In the genomic region with DNA sequence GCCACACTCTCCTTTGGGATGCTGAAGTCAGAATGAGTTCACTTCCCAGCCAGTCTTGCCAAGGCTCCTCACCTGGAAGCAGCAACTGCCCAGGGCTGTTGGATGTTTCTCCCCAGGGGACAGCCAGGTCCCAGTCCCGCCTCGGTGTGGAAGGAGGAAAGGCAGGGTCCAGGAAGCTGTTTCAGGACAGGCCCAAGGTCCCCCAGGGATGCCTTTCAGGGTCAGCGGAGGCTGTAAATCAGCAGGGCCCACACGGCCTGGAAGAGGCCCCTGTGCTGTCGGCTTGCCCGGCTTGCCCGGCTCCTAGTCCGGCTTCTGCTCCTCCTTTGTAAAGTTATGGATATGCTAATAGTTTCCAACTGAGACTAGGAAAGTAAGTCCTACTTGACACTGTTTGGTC, we compare ENCODE assay signal across 14 cellular contexts. TPM values are rescaled to one million over a fixed set of nuclear protein-coding genes. Genes with fewer than 3 reads are reported as not detected.
A peak's percentile ranks its signal among the peaks of the same experiment; 100 is the strongest.
DNase-seq lines count a peak whose midpoint lies in the region; ATAC-seq, FAIRE-seq and TF ChIP-seq lines count a peak whose summit lies in the region.
"Had no signal": no experiment of that assay in that cellular context is flagged by ENCODE, and none has a peak within 500 bp of the region (broad histone marks: within the 10 kb centered on the region; RNA-seq: fewer than 3 reads in every experiment).

No MANE protein-coding gene starts in this region.

- no peaks in the 10 kb centered on the region for H3K9me3 ChIP-seq in iPS-15b (ENCODE audit: control insufficient read depth, insufficient read depth, low read length)
- H3K9me3 ChIP-seq in gastrocnemius medialis, result no peaks in the 10 kb centered on the region
- H3K9me3 ChIP-seq: body of pancreas, right lobe of liver, tibial artery had no signal

- TF ChIP-seq POLR2A in gastrocnemius medialis (IDR thresholded peaks at IDR 0.05), result no peak
- TF ChIP-seq POLR2A in GM12891 (IDR thresholded peaks at IDR 0.05; ENCODE audit: low read depth, low read length), result no peak

- CTCF ChIA-PET in activated CD4-positive, alpha-beta T cell treated with anti-CD3 and anti-CD28 coated beads for 36 hours (lab: Charles Lee), result interaction anchor here (1.0 to 11.0 kb wide), 11 partner anchors 12 to 163 kb away, joined by 3 to 126 read pairs (median 6); no protein-coding TSS in a partner anchor
- CTCF ChIA-PET in T-cell (lab: Charles Lee), result interaction anchor here (0.9 to 6.0 kb wide), 10 partner anchors 10 to 109 kb away, joined by 3 to 38 read pairs (median 6); a partner anchor contains a TSS

- in situ Hi-C loops in gastrocnemius medialis (cut with MboI; ENCODE audit: low sequenced_read_pairs in 4 of 4), result no loop called here

- H3K9me3 Mint-ChIP-seq in activated CD4-positive, alpha-beta T cell treated with anti-CD3 and anti-CD28 coated beads for 36 hours (ENCODE audit: low read depth), result no peaks in the 10 kb centered on the region
- H3K9me3 Mint-ChIP-seq in T-cell, result no peaks in the 10 kb centered on the region
- no peaks in the 10 kb centered on the region for H3K9me3 Mint-ChIP-seq in stimulated activated effector memory CD8-positive, alpha-beta T cell treated with anti-CD3 and anti-CD28 coated beads, Interleukin-12 subunit alpha, Interleukin-12 subunit beta, amount 100 ng/mL, for 72 hours

- peak; percentile 21 for DNase-seq in activated CD4-positive, alpha-beta T cell treated with anti-CD3 and anti-CD28 coated beads for 36 hours
- DNase-seq in activated CD4-positive, alpha-beta T cell treated with anti-CD3 and anti-CD28 coated beads for 1 hour, result no peak
- DNase-seq in T-cell (no peak), NCI-H82 treated with DMSO at 0.1 percent for 48 hours (lab: John Stamatoyannopoulos, UW; ENCODE audit: unreplicated experiment) (no peak), gastrocnemius medialis (no peak), GM12891 (ENCODE audit: insufficient read length, low spot score) (no peak)
- peak in 1 of 2 donors; percentile 59 for DNase-seq in stimulated activated effector memory CD8-positive, alpha-beta T cell treated with anti-CD3 and anti-CD28 coated beads, Interleukin-12 subunit alpha, Interleukin-12 subunit beta, amount 100 ng/mL, for 72 hours (ENCODE audit: low spot score in 2 of 2)
- DNase-seq: body of pancreas, DMS79 treated with DMSO at 0.1 percent for 48 hours, NCI-H2081, right lobe of liver, tibial artery had no signal

- no peak overlapping the region for H3K27ac ChIP-seq in gastrocnemius medialis
- H3K27ac ChIP-seq: body of pancreas, tibial artery had no signal

- TF ChIP-seq CTCF in gastrocnemius medialis (IDR thresholded peaks at IDR 0.05 in 4 of 5, conservative IDR thresholded peaks at IDR 0.05 in 1 of 5), result no peak

- H3K4me1 ChIP-seq in iPS-15b (ENCODE audit: control insufficient read depth, insufficient read depth, low read length), result peaks cover 16% of the 10 kb centered on the region
- H3K4me1 ChIP-seq in gastrocnemius medialis, result no peaks in the 10 kb centered on the region
- H3K4me1 ChIP-seq: body of pancreas, right lobe of liver, tibial artery had no signal

- H3K27ac Mint-ChIP-seq in activated CD4-positive, alpha-beta T cell treated with anti-CD3 and anti-CD28 coated beads for 36 hours, result peak overlapping the region; percentile 100
- H3K27ac Mint-ChIP-seq in T-cell, result peak overlapping the region in 1 of 2 donors; percentile 100
- H3K27ac Mint-ChIP-seq in stimulated activated effector memory CD8-positive, alpha-beta T cell treated with anti-CD3 and anti-CD28 coated beads, Interleukin-12 subunit alpha, Interleukin-12 subunit beta, amount 100 ng/mL, for 72 hours, result peak overlapping the region; percentile 89

- intact Hi-C loops in activated CD4-positive, alpha-beta T cell treated with anti-CD3 and anti-CD28 coated beads for 36 hours (cut with DNase I, micrococcal nuclease), result loop anchor here (5.0 kb wide), 3 partner anchors 103 to 222 kb away; a partner anchor contains a TSS
- intact Hi-C loops in gastrocnemius medialis (cut with DNase I; ENCODE audit: low total_unique reads), result no loop called here

- FAIRE-seq in GM12891 (lab: Jason Lieb, UNC), result no peak
- FAIRE-seq: A204.1 had no signal

- H3K36me3 ChIP-seq in iPS-15b (ENCODE audit: control insufficient read depth, insufficient read depth, low read length) (no peaks in the 10 kb centered on the region), gastrocnemius medialis (no peaks in the 10 kb centered on the region)
- H3K36me3 ChIP-seq: right lobe of liver, tibial artery had no signal

- POLR2A ChIA-PET in activated CD4-positive, alpha-beta T cell treated with anti-CD3 and anti-CD28 coated beads for 36 hours (lab: Charles Lee), result interaction anchor here (0.6 to 4.5 kb wide), 6 partner anchors 9 to 110 kb away, joined by 3 to 43 read pairs (median 5); no protein-coding TSS in a partner anchor
- POLR2A ChIA-PET in T-cell (lab: Charles Lee), result interaction anchor here (0.5 to 2.5 kb wide), 4 partner anchors 10 to 145 kb away, joined by 3 to 14 read pairs (median 6); a partner anchor contains a TSS

- H3K27me3 ChIP-seq in iPS-15b (ENCODE audit: control insufficient read depth, insufficient read depth, low read length) (no peaks in the 10 kb centered on the region), gastrocnemius medialis (peaks cover 0 to 19% (median 8%) of the 10 kb centered on the region in 3 donors)
- H3K27me3 ChIP-seq: body of pancreas, right lobe of liver had no signal

- H3K4me3 Mint-ChIP-seq in activated CD4-positive, alpha-beta T cell treated with anti-CD3 and anti-CD28 coated beads for 36 hours, result peak overlapping the region; percentile 95
- H3K4me3 Mint-ChIP-seq in T-cell, result peak overlapping the region; percentile 95 to 99 (median 98)
- H3K4me3 Mint-ChIP-seq in stimulated activated effector memory CD8-positive, alpha-beta T cell treated with anti-CD3 and anti-CD28 coated beads, Interleukin-12 subunit alpha, Interleukin-12 subunit beta, amount 100 ng/mL, for 72 hours, result peak overlapping the region; percentile 84

- H3K27me3 Mint-ChIP-seq in activated CD4-positive, alpha-beta T cell treated with anti-CD3 and anti-CD28 coated beads for 36 hours, result no peaks in the 10 kb centered on the region
- no peaks in the 10 kb centered on the region for H3K27me3 Mint-ChIP-seq in T-cell

- H3K4me3 ChIP-seq in iPS-15b (ENCODE audit: low read depth, low read length) (peak overlapping the region; percentile 14), gastrocnemius medialis (no peak overlapping the region)
- H3K4me3 ChIP-seq: body of pancreas, right lobe of liver, tibial artery had no signal

- H3K4me1 Mint-ChIP-seq in activated CD4-positive, alpha-beta T cell treated with anti-CD3 and anti-CD28 coated beads for 36 hours, result peaks cover 74% of the 10 kb centered on the region
- H3K4me1 Mint-ChIP-seq in T-cell, result peaks cover 92 to 97% (median 96%) of the 10 kb centered on the region in 3 donors
- H3K4me1 Mint-ChIP-seq in stimulated activated effector memory CD8-positive, alpha-beta T cell treated with anti-CD3 and anti-CD28 coated beads, Interleukin-12 subunit alpha, Interleukin-12 subunit beta, amount 100 ng/mL, for 72 hours, result peaks cover 75% of the 10 kb centered on the region

- ATAC-seq in activated CD4-positive, alpha-beta T cell treated with anti-CD3 and anti-CD28 coated beads for 36 hours, result no peak
- ATAC-seq in T-cell (replicated peaks in 1 of 4) (no peak), gastrocnemius medialis (no peak)
- no peak for ATAC-seq in stimulated activated effector memory CD8-positive, alpha-beta T cell treated with anti-CD3 and anti-CD28 coated beads, Interleukin-12 subunit alpha, Interleukin-12 subunit beta, amount 100 ng/mL, for 72 hours
- ATAC-seq: body of pancreas had no signal

- H3K9ac ChIP-seq in iPS-15b (ENCODE audit: low read depth, low read length), result no peak overlapping the region

- peaks cover 90% of the 10 kb centered on the region for H3K36me3 Mint-ChIP-seq in activated CD4-positive, alpha-beta T cell treated with anti-CD3 and anti-CD28 coated beads for 36 hours (ENCODE audit: low read depth)
- peaks cover 40% of the 10 kb centered on the region for H3K36me3 Mint-ChIP-seq in T-cell
- peaks cover 32% of the 10 kb centered on the region for H3K36me3 Mint-ChIP-seq in stimulated activated effector memory CD8-positive, alpha-beta T cell treated with anti-CD3 and anti-CD28 coated beads, Interleukin-12 subunit alpha, Interleukin-12 subunit beta, amount 100 ng/mL, for 72 hours

TF ChIP-seq in GM12891, 5 proteins besides CTCF, POLR2A, EP300 and RAD21:
- no peak for TF ChIP-seq POU2F2 (IDR thresholded peaks at IDR 0.05; ENCODE audit: low read depth, low read length)
- TF ChIP-seq POLR2AphosphoS5 (IDR thresholded peaks at IDR 0.05; ENCODE audit: low read depth, low read length), result no peak
- TF ChIP-seq SPI1 (IDR thresholded peaks at IDR 0.05; ENCODE audit: low read depth, low read length), result no peak
- no peak for TF ChIP-seq PAX5 (IDR thresholded peaks at IDR 0.05; ENCODE audit: insufficient read depth, low read length, severe bottlenecking)
- TF ChIP-seq TAF1 (IDR thresholded peaks at IDR 0.05; ENCODE audit: low read depth, low read length), result no peak

RNA-seq across cellular contexts. Expression of a gene that starts 10.3 kb away (rescaled TPM):
- total RNA-seq in activated CD4-positive, alpha-beta T cell treated with anti-CD3 and anti-CD28 coated beads for 36 hours, result 100 to 1,000 TPM; 245 to 260 TPM
- 100 to 1,000 TPM; 429 to 525 (median 494) TPM for total RNA-seq in T-cell
- total RNA-seq in gastrocnemius medialis, result 1 to 10 TPM in 3 of 4 donors, under 1 TPM in 1; 0.22 to 3.6 (median 1.9) TPM
- 39.6 TPM for polyA plus RNA-seq in GM12891 (2012; ENCODE audit: low read depth, missing spikeins)

Comparison
In these comparisons a context has a peak if more than half of its experiments do, and no peak if none do; other contexts are left out.
1. RNA of a gene that starts 10.3 kb away (total RNA-seq): 429 to 525 TPM in T-cell and 245 to 260 TPM in activated CD4-positive, alpha-beta T cell treated with anti-CD3 and anti-CD28 coated beads for 36 hours; 0.22 to 3.6 TPM in gastrocnemius medialis; every median in the first group is over 10 times any median in the second.
2. Peak in every context shown above with its lines, with median percentiles within 50 percentile points of each other: H3K4me3 Mint-ChIP-seq.